Comparison of ENCODE assay signal across 9 cellular contexts in the genomic region with DNA sequence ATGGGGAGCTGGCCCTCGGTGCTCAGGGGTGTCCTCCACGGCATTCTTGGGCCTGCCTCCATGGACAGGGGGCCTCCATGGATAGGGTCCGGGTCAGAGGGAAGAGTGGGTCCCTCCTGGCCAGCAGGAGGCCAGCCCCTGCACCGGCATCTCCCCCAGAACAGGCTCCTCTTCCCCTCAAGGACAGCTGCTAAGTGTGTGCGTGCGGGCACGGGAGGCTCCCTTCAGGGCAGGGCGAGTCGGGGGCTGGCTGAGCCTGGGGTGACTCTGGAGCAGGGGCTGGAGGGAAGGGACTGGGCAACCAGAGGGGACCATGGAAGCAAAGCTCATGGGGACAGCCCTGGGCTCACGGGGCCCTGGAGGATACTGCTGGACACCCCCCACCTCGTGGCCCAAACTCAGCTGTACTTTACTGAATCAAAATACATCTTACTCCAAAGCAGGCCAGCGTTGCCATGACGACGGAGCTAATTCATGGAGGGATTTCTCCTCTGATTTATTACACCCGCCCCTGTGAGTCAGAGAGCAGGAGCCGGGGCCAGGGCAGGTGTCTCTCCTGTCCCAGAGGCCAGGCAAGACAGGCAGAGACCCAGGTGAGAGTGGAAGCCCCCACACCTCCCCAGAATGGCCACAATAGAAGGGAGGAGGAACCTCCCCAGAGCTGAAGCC. TPM values are rescaled to one million over a fixed set of nuclear protein-coding genes. Genes with fewer than 3 reads are reported as not detected.
A peak's percentile ranks its signal among the peaks of the same experiment; 100 is the strongest.
DNase-seq lines count a peak whose midpoint lies in the region; ATAC-seq lines count a peak whose summit lies in the region.
"Had no signal": no experiment of that assay in that cellular context is flagged by ENCODE, and none has a peak within 500 bp of the region (broad histone marks: within the 10 kb centered on the region; RNA-seq: fewer than 3 reads in every experiment).

No MANE protein-coding gene starts in this region.

- 67 to 73% methylated on average over 15 to 16 of the region's 16 CpGs for WGBS in aorta, 2 donors

- ATAC-seq in T-helper 17 cell (no peak), aorta (ENCODE audit: low FRiP score) (no peak), GM21723 (IDR thresholded peaks at IDR 0.05; ENCODE audit: unreplicated experiment) (no peak), GM21367 (IDR thresholded peaks at IDR 0.05; ENCODE audit: unreplicated experiment) (no peak)

- H3K4me3 Mint-ChIP-seq in T-helper 17 cell, result peak overlapping the region; percentile 63

- H3K4me1 Mint-ChIP-seq in T-helper 17 cell, result peaks cover 6% of the 10 kb centered on the region

- H3K4me3 ChIP-seq in BLaER1 treated with 17β-estradiol and CSF1 and Interleukin-3, amounts not matched to agents 10 nM and 100 nM, result no peak overlapping the region
- H3K4me3 ChIP-seq in aorta (ENCODE audit: low read length in 2 of 2), result no peak overlapping the region
- H3K4me3 ChIP-seq: lower lobe of right lung had no signal

- no peaks in the 10 kb centered on the region for H3K36me3 Mint-ChIP-seq in T-helper 17 cell (ENCODE audit: low read depth)

- peaks cover 12 to 49% (median 35%) of the 10 kb centered on the region in 10 experiments; a peak in 18 of 20 replicates for H3K4me1 ChIP-seq in BLaER1 treated with 17β-estradiol and CSF1 and Interleukin-3, amounts not matched to agents 10 nM and 100 nM
- H3K4me1 ChIP-seq in aorta (ENCODE audit: control insufficient read depth in 1 of 2, insufficient read depth in 2 of 2, low read length in 2 of 2), result no peaks in the 10 kb centered on the region

- no peak overlapping the region for H3K27ac ChIP-seq in BLaER1 treated with 17β-estradiol and CSF1 and Interleukin-3, amounts not matched to agents 10 nM and 100 nM
- H3K27ac ChIP-seq in aorta (ENCODE audit: low read depth in 1 of 2, low read length in 2 of 2), result no peak overlapping the region
- H3K27ac ChIP-seq: lower lobe of right lung had no signal

- DNase-seq in HCEC 1CT (peak; percentile 58), T-helper 17 cell (no peak), hepatic stellate cell (ENCODE audit: low spot score) (peak; percentile 62), aorta (no peak)
- DNase-seq: amniotic stem cell, lower lobe of right lung had no signal

- peaks cover 0 to 47% (median 24%) of the 10 kb centered on the region in 11 experiments; a peak in 18 of 22 replicates for H4K20me1 ChIP-seq in BLaER1 treated with 17β-estradiol and CSF1 and Interleukin-3, amounts not matched to agents 10 nM and 100 nM

- peaks cover 29% of the 10 kb centered on the region for H3K27me3 Mint-ChIP-seq in T-helper 17 cell

- H3K36me3 ChIP-seq in BLaER1 treated with 17β-estradiol and CSF1 and Interleukin-3, amounts not matched to agents 10 nM and 100 nM, result no peaks in the 10 kb centered on the region
- H3K36me3 ChIP-seq in aorta (ENCODE audit: control insufficient read depth in 1 of 2, insufficient read depth in 2 of 2, low read length in 1 of 2), result no peaks in the 10 kb centered on the region
- H3K36me3 ChIP-seq: lower lobe of right lung had no signal

- peak overlapping the region in 1 of 11 experiments; percentile 56; a peak in 1 of 22 replicates for H3K9ac ChIP-seq in BLaER1 treated with 17β-estradiol and CSF1 and Interleukin-3, amounts not matched to agents 10 nM and 100 nM

- H3K27me3 ChIP-seq in BLaER1 treated with 17β-estradiol and CSF1 and Interleukin-3, amounts not matched to agents 10 nM and 100 nM, result peaks cover 58 to 67% (median 60%) of the 10 kb centered on the region in 11 experiments
- no peaks in the 10 kb centered on the region for H3K27me3 ChIP-seq in aorta (ENCODE audit: control insufficient read depth in 1 of 2, insufficient read depth in 2 of 2, low read length in 1 of 2)

- H3K9me3 ChIP-seq in BLaER1 treated with 17β-estradiol and CSF1 and Interleukin-3, amounts not matched to agents 10 nM and 100 nM (replicated peaks in 1 of 11), result no peaks in the 10 kb centered on the region
- no peaks in the 10 kb centered on the region for H3K9me3 ChIP-seq in T-helper 17 cell (ENCODE audit: control insufficient read depth, low read length, poor library complexity, severe bottlenecking)
- no peaks in the 10 kb centered on the region for H3K9me3 ChIP-seq in aorta (ENCODE audit: control insufficient read depth, low read length)
- H3K9me3 ChIP-seq: lower lobe of right lung had no signal

- intact Hi-C loops in aorta (cut with DNase I), result no loop called here

- no peak overlapping the region for H3K27ac Mint-ChIP-seq in T-helper 17 cell

- peak overlapping the region in 6 of 11 experiments; percentile 76 to 97 (median 89); a peak in 6 of 22 replicates for H3K4me2 ChIP-seq in BLaER1 treated with 17β-estradiol and CSF1 and Interleukin-3, amounts not matched to agents 10 nM and 100 nM

RNA-seq across cellular contexts. Expression of a gene that starts 2.1 kb away (rescaled TPM):
- total RNA-seq in T-helper 17 cell (under 1 TPM in 1 of 2 donors, not detected in 1; 0.05 TPM), aorta (under 1 TPM in 1 of 2 donors, not detected in 1; 0.15 TPM)
- polyA plus RNA-seq in aorta, result under 1 TPM; 0.13 to 0.28 TPM

RNA-seq across cellular contexts. Expression of a gene that starts 11.0 kb away (rescaled TPM):
- total RNA-seq in T-helper 17 cell, result 10 to 100 TPM; 28.2 to 31.4 TPM
- total RNA-seq in aorta, result 10 to 100 TPM; 14.1 to 19.9 TPM
- polyA plus RNA-seq in aorta, result 10 to 100 TPM; 23.7 to 50.7 TPM

RNA-seq across cellular contexts. Expression of a gene that starts 16.4 kb away (rescaled TPM):
- 1 to 10 TPM; 2.6 to 4.0 TPM for total RNA-seq in T-helper 17 cell
- 1 to 10 TPM; 3.4 to 6.0 TPM for total RNA-seq in aorta
- 10 to 100 TPM in 1 of 2 donors, under 1 TPM in 1; 0.88 to 36.1 TPM for polyA plus RNA-seq in aorta

RNA-seq across cellular contexts. Expression of a gene that starts 20.3 kb away (rescaled TPM):
- total RNA-seq in T-helper 17 cell (1 to 10 TPM; 7.8 to 9.2 TPM), aorta (1 to 10 TPM; 8.9 to 9.1 TPM)
- polyA plus RNA-seq in aorta, result 10 to 100 TPM in 1 of 2 donors, 1 to 10 TPM in 1; 7.3 to 15.4 TPM

RNA-seq across cellular contexts. Expression of a gene that starts 29.1 kb away (rescaled TPM):
- 10 to 100 TPM; 32.0 to 33.6 TPM for total RNA-seq in T-helper 17 cell
- 10 to 100 TPM; 17.3 to 21.5 TPM for total RNA-seq in aorta
- polyA plus RNA-seq in aorta, result 10 to 100 TPM; 12.9 to 75.7 TPM

Comparison
In these comparisons a context has a peak if more than half of its experiments do, and no peak if none do; other contexts are left out.
1. DNase-seq: peak in HCEC 1CT (single experiment) and hepatic stellate cell (single experiment); none in T-helper 17 cell (0 of 3) and aorta (0 of 2).